In the genomic region with DNA sequence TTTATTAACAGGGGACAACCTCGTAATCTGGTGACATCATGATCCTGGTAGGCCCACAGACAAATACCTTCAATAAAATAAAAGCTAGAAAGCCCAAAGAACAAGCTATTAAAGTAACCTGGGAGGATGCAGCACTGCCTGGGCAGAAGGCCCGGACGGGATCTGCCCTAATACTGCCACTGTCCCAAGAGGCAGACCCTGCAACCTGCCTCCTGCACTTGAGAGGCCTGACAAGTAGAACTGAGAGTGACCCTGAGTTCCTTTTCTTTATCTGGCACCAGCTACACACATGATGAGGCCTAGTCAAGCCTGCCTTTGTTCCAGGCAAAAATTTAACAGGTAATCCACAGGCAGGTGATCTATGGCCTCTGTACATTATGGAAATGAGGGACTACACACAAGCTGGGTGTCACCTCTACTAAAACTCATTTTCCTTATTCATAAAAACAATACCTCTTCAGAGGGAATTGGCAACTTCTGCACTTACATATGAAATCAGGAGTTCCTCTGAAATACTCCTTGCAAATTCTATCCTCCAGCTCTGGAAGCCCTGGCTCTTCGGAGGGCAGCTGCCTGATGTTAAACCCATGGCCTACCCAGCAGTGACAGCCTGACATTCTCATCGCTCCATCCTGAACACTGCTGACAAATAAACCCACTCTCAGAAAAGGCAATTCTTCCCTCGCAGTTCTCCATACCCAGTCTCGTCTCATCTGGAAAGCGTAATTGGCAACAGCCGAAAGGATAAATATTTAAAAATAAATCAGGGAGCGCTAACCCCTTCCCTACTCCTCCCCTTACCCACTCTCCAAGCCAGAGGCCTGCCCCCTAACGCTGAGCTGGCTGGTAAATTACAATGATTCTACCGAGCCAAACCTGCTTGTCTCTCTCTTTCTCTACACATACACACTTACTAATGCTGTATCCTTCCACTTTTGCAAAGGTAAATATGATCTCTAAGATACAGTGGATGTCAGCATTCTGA, we compare ENCODE assay signal across 12 cellular contexts. TPM values are rescaled to one million over a fixed set of nuclear protein-coding genes. Genes with fewer than 3 reads are reported as not detected.
DNase-seq lines count a peak whose midpoint lies in the region; ATAC-seq and TF ChIP-seq lines count a peak whose summit lies in the region.
"Had no signal": no experiment of that assay in that cellular context is flagged by ENCODE, and none has a peak within 500 bp of the region (broad histone marks: within the 10 kb centered on the region; RNA-seq: fewer than 3 reads in every experiment).

No MANE protein-coding gene starts in this region.

- no peak overlapping the region for H3K4me3 ChIP-seq in liver (ENCODE audit: low read depth in 1 of 3, low read length in 3 of 3)

- peak overlapping the region in 1 of 2 donors; percentile 49 for H3K27ac Mint-ChIP-seq in stimulated activated naive CD8-positive, alpha-beta T cell treated with anti-CD3 and anti-CD28 coated beads, Interleukin-15, amount 100 ng/mL, for 72 hours

- peaks cover 7% of the 10 kb centered on the region for H3K4me1 Mint-ChIP-seq in stimulated activated naive CD8-positive, alpha-beta T cell treated with anti-CD3 and anti-CD28 coated beads, Interleukin-15, amount 100 ng/mL, for 72 hours

- TF ChIP-seq CTCF in liver (IDR thresholded peaks at IDR 0.05; ENCODE audit: low read depth, low read length, missing input control) = no peak

- no peak for ATAC-seq in GM21786 (IDR thresholded peaks at IDR 0.05; ENCODE audit: unreplicated experiment)
- no peak for ATAC-seq in stimulated activated naive CD8-positive, alpha-beta T cell treated with anti-CD3 and anti-CD28 coated beads, Interleukin-15, amount 100 ng/mL, for 72 hours

- H3K9ac ChIP-seq in liver (ENCODE audit: low read depth in 1 of 2, low read length in 2 of 2) = peak overlapping the region; percentile 4 to 6

- peak; percentile 41 for DNase-seq in NCI-H2227 treated with DMSO at 0.1 percent for 48 hours (lab: John Stamatoyannopoulos, UW)
- DNase-seq in astrocyte of the hippocampus (ENCODE audit: low read depth, low spot score) = peak; percentile 31
- peak in 2 of 49 donors; percentile 15 to 32 for DNase-seq in substantia nigra (lab: John Stamatoyannopoulos, UW)
- no peak for DNase-seq in NCI-H2081 treated with DMSO at 0.1 percent for 48 hours (lab: John Stamatoyannopoulos, UW)
- no peak for DNase-seq in OCI-M1 (lab: John Stamatoyannopoulos, UW)
- DNase-seq in stimulated activated naive CD8-positive, alpha-beta T cell treated with anti-CD3 and anti-CD28 coated beads, Interleukin-15, amount 100 ng/mL, for 72 hours = no peak
- DNase-seq: cerebellar nuclear complex, hippocampal formation, T-helper 2 cell had no signal

- peak in 1 of 2 donors; percentile 24 for TF ChIP-seq RAD21 in liver (IDR thresholded peaks at IDR 0.05)

- no peak overlapping the region for H3K4me3 Mint-ChIP-seq in stimulated activated naive CD8-positive, alpha-beta T cell treated with anti-CD3 and anti-CD28 coated beads, Interleukin-15, amount 100 ng/mL, for 72 hours
- H3K4me3 Mint-ChIP-seq: neural crest cell had no signal

- H3K36me3 ChIP-seq in liver (ENCODE audit: control insufficient read depth in 4 of 4, insufficient read depth in 3 of 4, low read depth in 1 of 4, low read length in 3 of 4) = no peaks in the 10 kb centered on the region

- H3K27ac ChIP-seq in liver (ENCODE audit: low read depth in 1 of 2, low read length in 2 of 2) (peak overlapping the region; percentile 59), substantia nigra (ENCODE audit: low read depth, low read length, poor library complexity, severe bottlenecking) (peak overlapping the region; percentile 43)

- 47% methylated on average over 12 of the region's 12 CpGs for WGBS in liver

- peaks cover 7 to 56% (median 42%) of the 10 kb centered on the region in 4 donors for H3K4me1 ChIP-seq in liver (ENCODE audit: control insufficient read depth in 4 of 4, insufficient read depth in 4 of 4, low read length in 3 of 4)

- H3K27me3 ChIP-seq in liver (ENCODE audit: control insufficient read depth in 4 of 4, insufficient read depth in 4 of 4, low read length in 3 of 4) = no peaks in the 10 kb centered on the region

- H3K9me3 Mint-ChIP-seq in stimulated activated naive CD8-positive, alpha-beta T cell treated with anti-CD3 and anti-CD28 coated beads, Interleukin-15, amount 100 ng/mL, for 72 hours = no peaks in the 10 kb centered on the region
- H3K9me3 Mint-ChIP-seq: neural crest cell had no signal

- peaks cover 36% of the 10 kb centered on the region for H3K27me3 Mint-ChIP-seq in stimulated activated naive CD8-positive, alpha-beta T cell treated with anti-CD3 and anti-CD28 coated beads, Interleukin-15, amount 100 ng/mL, for 72 hours

- no peaks in the 10 kb centered on the region for H3K9me3 ChIP-seq in liver (ENCODE audit: control insufficient read depth in 4 of 4, low read length in 3 of 4)

TF ChIP-seq in liver, 16 proteins besides CTCF, POLR2A, EP300 and RAD21:
- no peak for TF ChIP-seq YY1 (IDR thresholded peaks at IDR 0.05)
- TF ChIP-seq RXRA (IDR thresholded peaks at IDR 0.05) = no peak
- TF ChIP-seq, protein P1, sequence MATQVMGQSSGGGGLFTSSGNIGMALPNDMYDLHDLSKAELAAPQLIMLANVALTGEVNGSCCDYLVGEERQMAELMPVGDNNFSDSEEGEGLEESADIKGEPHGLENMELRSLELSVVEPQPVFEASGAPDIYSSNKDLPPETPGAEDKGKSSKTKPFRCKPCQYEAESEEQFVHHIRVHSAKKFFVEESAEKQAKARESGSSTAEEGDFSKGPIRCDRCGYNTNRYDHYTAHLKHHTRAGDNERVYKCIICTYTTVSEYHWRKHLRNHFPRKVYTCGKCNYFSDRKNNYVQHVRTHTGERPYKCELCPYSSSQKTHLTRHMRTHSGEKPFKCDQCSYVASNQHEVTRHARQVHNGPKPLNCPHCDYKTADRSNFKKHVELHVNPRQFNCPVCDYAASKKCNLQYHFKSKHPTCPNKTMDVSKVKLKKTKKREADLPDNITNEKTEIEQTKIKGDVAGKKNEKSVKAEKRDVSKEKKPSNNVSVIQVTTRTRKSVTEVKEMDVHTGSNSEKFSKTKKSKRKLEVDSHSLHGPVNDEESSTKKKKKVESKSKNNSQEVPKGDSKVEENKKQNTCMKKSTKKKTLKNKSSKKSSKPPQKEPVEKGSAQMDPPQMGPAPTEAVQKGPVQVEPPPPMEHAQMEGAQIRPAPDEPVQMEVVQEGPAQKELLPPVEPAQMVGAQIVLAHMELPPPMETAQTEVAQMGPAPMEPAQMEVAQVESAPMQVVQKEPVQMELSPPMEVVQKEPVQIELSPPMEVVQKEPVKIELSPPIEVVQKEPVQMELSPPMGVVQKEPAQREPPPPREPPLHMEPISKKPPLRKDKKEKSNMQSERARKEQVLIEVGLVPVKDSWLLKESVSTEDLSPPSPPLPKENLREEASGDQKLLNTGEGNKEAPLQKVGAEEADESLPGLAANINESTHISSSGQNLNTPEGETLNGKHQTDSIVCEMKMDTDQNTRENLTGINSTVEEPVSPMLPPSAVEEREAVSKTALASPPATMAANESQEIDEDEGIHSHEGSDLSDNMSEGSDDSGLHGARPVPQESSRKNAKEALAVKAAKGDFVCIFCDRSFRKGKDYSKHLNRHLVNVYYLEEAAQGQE (IDR thresholded peaks at IDR 0.05) = no peak
- TF ChIP-seq, protein P2, sequence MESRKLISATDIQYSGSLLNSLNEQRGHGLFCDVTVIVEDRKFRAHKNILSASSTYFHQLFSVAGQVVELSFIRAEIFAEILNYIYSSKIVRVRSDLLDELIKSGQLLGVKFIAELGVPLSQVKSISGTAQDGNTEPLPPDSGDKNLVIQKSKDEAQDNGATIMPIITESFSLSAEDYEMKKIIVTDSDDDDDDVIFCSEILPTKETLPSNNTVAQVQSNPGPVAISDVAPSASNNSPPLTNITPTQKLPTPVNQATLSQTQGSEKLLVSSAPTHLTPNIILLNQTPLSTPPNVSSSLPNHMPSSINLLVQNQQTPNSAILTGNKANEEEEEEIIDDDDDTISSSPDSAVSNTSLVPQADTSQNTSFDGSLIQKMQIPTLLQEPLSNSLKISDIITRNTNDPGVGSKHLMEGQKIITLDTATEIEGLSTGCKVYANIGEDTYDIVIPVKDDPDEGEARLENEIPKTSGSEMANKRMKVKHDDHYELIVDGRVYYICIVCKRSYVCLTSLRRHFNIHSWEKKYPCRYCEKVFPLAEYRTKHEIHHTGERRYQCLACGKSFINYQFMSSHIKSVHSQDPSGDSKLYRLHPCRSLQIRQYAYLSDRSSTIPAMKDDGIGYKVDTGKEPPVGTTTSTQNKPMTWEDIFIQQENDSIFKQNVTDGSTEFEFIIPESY (IDR thresholded peaks at IDR 0.05) = no peak
- TF ChIP-seq TAF1 (conservative IDR thresholded peaks at IDR 0.05) = no peak
- no peak for TF ChIP-seq GABPA (IDR thresholded peaks at IDR 0.05 in 1 of 2, conservative IDR thresholded peaks at IDR 0.05 in 1 of 2)
- no peak for TF ChIP-seq FOXA2 (IDR thresholded peaks at IDR 0.05)
- TF ChIP-seq, protein P3, sequence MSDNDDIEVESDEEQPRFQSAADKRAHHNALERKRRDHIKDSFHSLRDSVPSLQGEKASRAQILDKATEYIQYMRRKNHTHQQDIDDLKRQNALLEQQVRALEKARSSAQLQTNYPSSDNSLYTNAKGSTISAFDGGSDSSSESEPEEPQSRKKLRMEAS (IDR thresholded peaks at IDR 0.05) = no peak
- TF ChIP-seq NR2F2 (IDR thresholded peaks at IDR 0.05) = no peak
- TF ChIP-seq SP1 (IDR thresholded peaks at IDR 0.05) = no peak
- TF ChIP-seq, protein P4, sequence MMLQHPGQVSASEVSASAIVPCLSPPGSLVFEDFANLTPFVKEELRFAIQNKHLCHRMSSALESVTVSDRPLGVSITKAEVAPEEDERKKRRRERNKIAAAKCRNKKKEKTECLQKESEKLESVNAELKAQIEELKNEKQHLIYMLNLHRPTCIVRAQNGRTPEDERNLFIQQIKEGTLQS (IDR thresholded peaks at IDR 0.05) = no peak
- TF ChIP-seq FOXA1 (IDR thresholded peaks at IDR 0.05) = no peak
- TF ChIP-seq EGR1 (IDR thresholded peaks at IDR 0.05; ENCODE audit: low read depth in 2 of 2) = no peak
- TF ChIP-seq HNF4G (IDR thresholded peaks at IDR 0.05) = no peak
- TF ChIP-seq JUND (IDR thresholded peaks at IDR 0.05) = no peak
- TF ChIP-seq HNF4A (conservative IDR thresholded peaks at IDR 0.05) = no peak
TF ChIP-seq in liver: peak in this region for 0.

RNA-seq across cellular contexts. Expression of a gene that starts 2.5 kb away (rescaled TPM):
- 1 to 10 TPM; 3.5 to 5.9 TPM for total RNA-seq in liver
- polyA plus RNA-seq in liver = 1 to 10 TPM; 1.5 to 2.5 TPM

Comparison
In these comparisons a context has a peak if more than half of its experiments do, and no peak if none do; other contexts are left out.
1. DNase-seq: peak in NCI-H2227 treated with DMSO at 0.1 percent for 48 hours (single experiment) and astrocyte of the hippocampus (single experiment); none in NCI-H2081 treated with DMSO at 0.1 percent for 48 hours (single experiment), OCI-M1 (single experiment) and stimulated activated naive CD8-positive, alpha-beta T cell treated with anti-CD3 and anti-CD28 coated beads, Interleukin-15, amount 100 ng/mL, for 72 hours (0 of 2).